ENCODE assay signal across 22 cellular contexts in genomic region chr14:92622311-92622710, GRCh38.
"Had no signal": no experiment of that assay in that cellular context is flagged by ENCODE, and none has a peak within 500 bp of the region (broad histone marks: within the 10 kb centered on the region; RNA-seq: fewer than 3 reads in every experiment).

No MANE protein-coding gene starts in this region.

- ATAC-seq: mucosa of descending colon; naive thymus-derived CD4-positive, alpha-beta T cell; natural killer cell treated with Interleukin-12 subunit alpha and Interleukin-12 subunit beta and Interleukin-15 and Interleukin-18, amount 100 ng/mL, for 72 hours; sciatic nerve; stimulated activated effector memory CD8-positive, alpha-beta T cell treated with anti-CD3 and anti-CD28 coated beads, Interleukin-12 subunit alpha, Interleukin-12 subunit beta, amount 100 ng/mL, for 72 hours; upper lobe of right lung had no signal

- H3K4me1 ChIP-seq: left ventricle myocardium inferior, right atrium auricular region, suprapubic skin, tibial artery, upper lobe of right lung had no signal

- DNase-seq: hypothalamus; islet precursor cell; left ventricle myocardium inferior; midbrain; mucosa of descending colon; naive thymus-derived CD4-positive, alpha-beta T cell; ovary; stimulated activated CD4-positive, alpha-beta T cell treated with anti-CD3 and anti-CD28 coated beads, Interleukin-4, amount 100 ng/mL, for 24 hours; stimulated activated naive CD4-positive, alpha-beta T cell; tibial artery; trophoblast cell; upper lobe of right lung had no signal

- H3K27ac ChIP-seq: left ventricle myocardium inferior, ovary, right atrium auricular region, skin epidermis, suprapubic skin, thoracic aorta, tibial artery, upper lobe of right lung had no signal

- H3K4me3 Mint-ChIP-seq: naive thymus-derived CD4-positive, alpha-beta T cell; natural killer cell treated with Interleukin-12 subunit alpha and Interleukin-12 subunit beta and Interleukin-15 and Interleukin-18, amount 100 ng/mL, for 72 hours; stimulated activated effector memory CD8-positive, alpha-beta T cell treated with anti-CD3 and anti-CD28 coated beads, Interleukin-12 subunit alpha, Interleukin-12 subunit beta, amount 100 ng/mL, for 72 hours; stimulated activated naive CD8-positive, alpha-beta T cell treated with anti-CD3 and anti-CD28 coated beads, Interleukin-15, Interleukin-2, amounts not matched to agents 100 ng/mL and 50 ng/mL, for 24 hours had no signal

- H3K27me3 ChIP-seq: ovary, right atrium auricular region, suprapubic skin, tibial artery, upper lobe of right lung had no signal

- H3K4me3 ChIP-seq: left ventricle myocardium inferior, lung, mucosa of descending colon, ovary, right atrium auricular region, skin epidermis, suprapubic skin, thoracic aorta, tibial artery, upper lobe of right lung had no signal

- H3K27me3 Mint-ChIP-seq: naive thymus-derived CD4-positive, alpha-beta T cell; natural killer cell treated with Interleukin-12 subunit alpha and Interleukin-12 subunit beta and Interleukin-15 and Interleukin-18, amount 100 ng/mL, for 72 hours; progenitor cell of endocrine pancreas; stimulated activated naive CD8-positive, alpha-beta T cell treated with anti-CD3 and anti-CD28 coated beads, Interleukin-15, Interleukin-2, amounts not matched to agents 100 ng/mL and 50 ng/mL, for 24 hours had no signal

- H3K9me3 ChIP-seq: ovary had no signal

- H3K27ac Mint-ChIP-seq: naive thymus-derived CD4-positive, alpha-beta T cell; natural killer cell treated with Interleukin-12 subunit alpha and Interleukin-12 subunit beta and Interleukin-15 and Interleukin-18, amount 100 ng/mL, for 72 hours; progenitor cell of endocrine pancreas; stimulated activated effector memory CD8-positive, alpha-beta T cell treated with anti-CD3 and anti-CD28 coated beads, Interleukin-12 subunit alpha, Interleukin-12 subunit beta, amount 100 ng/mL, for 72 hours; stimulated activated naive CD8-positive, alpha-beta T cell treated with anti-CD3 and anti-CD28 coated beads, Interleukin-15, Interleukin-2, amounts not matched to agents 100 ng/mL and 50 ng/mL, for 24 hours had no signal

- H3K36me3 ChIP-seq: ovary, right atrium auricular region, suprapubic skin, upper lobe of right lung had no signal
